ENCODE assay signal across 9 cellular contexts in genomic region chr6:116564921-116565872, GRCh38. TPM values are rescaled to one million over a fixed set of nuclear protein-coding genes. Genes with fewer than 3 reads are reported as not detected.
DNase-seq lines count a peak whose midpoint lies in the region; ATAC-seq lines count a peak whose summit lies in the region.
"Had no signal": no experiment of that assay in that cellular context is flagged by ENCODE, and none has a peak within 500 bp of the region (broad histone marks: within the 10 kb centered on the region; RNA-seq: fewer than 3 reads in every experiment).

No MANE protein-coding gene starts in this region.

- H3K9ac ChIP-seq in skeletal muscle satellite cell (ENCODE audit: low read depth, low read length): peak overlapping the region; percentile 58

- DNase-seq in activated CD8-positive, alpha-beta memory T cell treated with anti-CD3 and anti-CD28 coated beads, Interleukin-2, amount 50 U/mL, for 4 hours: peak; percentile 24
- DNase-seq in Right ventricle myocardium superior (peak; percentile 56), LoVo (ENCODE audit: low spot score) (no peak), NCI-H524 treated with DMSO at 0.1 percent for 48 hours (lab: John Stamatoyannopoulos, UW) (no peak), amniotic stem cell (lab: John Stamatoyannopoulos, UW) (no peak)
- DNase-seq in activated effector memory CD4-positive, alpha-beta T cell treated with anti-CD3 and anti-CD28 coated beads, Interleukin-2, amount 50 U/mL, for 16 hours: no peak

- ATAC-seq in GM18868 (IDR thresholded peaks at IDR 0.05; ENCODE audit: unreplicated experiment) (peak; percentile 55), Right ventricle myocardium superior (ENCODE audit: poor library complexity) (peak; percentile 77)

- H3K4me2 ChIP-seq in skeletal muscle satellite cell (ENCODE audit: low read length): peak overlapping the region; percentile 83

- H3K4me1 ChIP-seq in skeletal muscle satellite cell (ENCODE audit: control insufficient read depth, insufficient read depth, low read length): peaks cover 30% of the 10 kb centered on the region

- no peaks in the 10 kb centered on the region for H3K9me3 ChIP-seq in skeletal muscle satellite cell (replicated peaks; ENCODE audit: low read length)
- H3K9me3 ChIP-seq: SJSA1 had no signal

- H3K4me3 ChIP-seq in skeletal muscle satellite cell (ENCODE audit: low read length): peak overlapping the region; percentile 61
- H3K4me3 ChIP-seq: SJSA1 had no signal

- intact Hi-C loops in Right ventricle myocardium superior (cut with DNase I): no loop called here

- H3K36me3 ChIP-seq in skeletal muscle satellite cell (ENCODE audit: insufficient read depth, low read length): no peaks in the 10 kb centered on the region
- H3K36me3 ChIP-seq: SJSA1 had no signal

- H3K27me3 ChIP-seq in skeletal muscle satellite cell (ENCODE audit: control insufficient read depth, insufficient read depth, low read length): no peaks in the 10 kb centered on the region
- H3K27me3 ChIP-seq: SJSA1 had no signal

RNA-seq across cellular contexts. Expression of gene RWDD1, which starts 6.1 kb away (rescaled TPM):
- total RNA-seq in Right ventricle myocardium superior: 65.2 TPM
- 31.9 and 40.6 TPM in 2 replicates for total RNA-seq in skeletal muscle satellite cell (2012; rRNA removed)

RNA-seq across cellular contexts. Expression of gene CALHM4, which starts 11.6 kb away (rescaled TPM):
- total RNA-seq in Right ventricle myocardium superior: not detected
- total RNA-seq in skeletal muscle satellite cell (2012; rRNA removed): not detected in 2 replicates
- total RNA-seq: SJSA1 had no signal

RNA-seq across cellular contexts. Expression of gene TRAPPC3L, which starts 19.7 kb away (rescaled TPM):
- 0.11 TPM for total RNA-seq in Right ventricle myocardium superior
- total RNA-seq in skeletal muscle satellite cell (2012; rRNA removed): not detected in 2 replicates
- total RNA-seq: SJSA1 had no signal

RNA-seq across cellular contexts. Expression of gene RSPH4A, which starts 51.1 kb away (rescaled TPM):
- not detected for total RNA-seq in Right ventricle myocardium superior
- not detected in 2 replicates for total RNA-seq in skeletal muscle satellite cell (2012; rRNA removed)

RNA-seq across cellular contexts. Expression of gene CALHM5, which starts 53.8 kb away (rescaled TPM):
- 2.2 TPM for total RNA-seq in Right ventricle myocardium superior
- total RNA-seq in skeletal muscle satellite cell (2012; rRNA removed): 2.6 and 3.0 TPM in 2 replicates

Comparison
In these comparisons a context has a peak if more than half of its experiments do, and no peak if none do; other contexts are left out.
1. DNase-seq: peak in activated CD8-positive, alpha-beta memory T cell treated with anti-CD3 and anti-CD28 coated beads, Interleukin-2, amount 50 U/mL, for 4 hours (single experiment) and Right ventricle myocardium superior (single experiment); none in activated effector memory CD4-positive, alpha-beta T cell treated with anti-CD3 and anti-CD28 coated beads, Interleukin-2, amount 50 U/mL, for 16 hours (single experiment), LoVo (single experiment), NCI-H524 treated with DMSO at 0.1 percent for 48 hours (single experiment) and amniotic stem cell (single experiment).